ENCODE assay signal across 8 cellular contexts in genomic region chr17:58317421-58318064, GRCh38. TPM values are rescaled to one million over a fixed set of nuclear protein-coding genes. Genes with fewer than 3 reads are reported as not detected.
DNase-seq lines count a peak whose midpoint lies in the region; ATAC-seq, FAIRE-seq and TF ChIP-seq lines count a peak whose summit lies in the region.

No MANE protein-coding gene starts in this region.

- peak overlapping the region; percentile 86 for H3K27ac Mint-ChIP-seq in activated CD4-positive, alpha-beta T cell treated with anti-CD3 and anti-CD28 coated beads, Interleukin-2, amount 10 ng/mL, durations not matched to agents 7 days and 5 days

- H3K79me1 ChIP-seq in H1 (ENCODE audit: low read depth, low read length), result no peaks in the 10 kb centered on the region

- H4K91ac ChIP-seq in H1 (replicated peaks; ENCODE audit: insufficient read length, low read length), result no peak overlapping the region

- no peak overlapping the region for H3K4me3 ChIP-seq in H1 (ENCODE audit: extremely low read depth in 1 of 4, insufficient read depth in 2 of 4, low read depth in 3 of 4, low read length in 4 of 4)
- no peak overlapping the region for H3K4me3 ChIP-seq in neural cell (ENCODE audit: low read length)

- TF ChIP-seq CTCF in GM10248 (IDR thresholded peaks at IDR 0.05; ENCODE audit: control extremely low read depth, extremely low read depth, low read depth, missing control alignments) (peak; percentile 77), H1 (IDR thresholded peaks at IDR 0.05; ENCODE audit: control extremely low read depth in 1 of 3, insufficient read depth in 1 of 3, low read depth in 1 of 3, low read length in 3 of 3) (peak; percentile 71 to 87 (median 83)), neural cell (IDR thresholded peaks at IDR 0.05; ENCODE audit: poor library complexity, severe bottlenecking) (peak; percentile 59)

- H2BK15ac ChIP-seq in H1 (ENCODE audit: low read length), result no peak overlapping the region

- H4K20me1 ChIP-seq in H1 (replicated peaks in 1 of 2; ENCODE audit: control insufficient read depth in 1 of 2, insufficient read depth in 2 of 2, low read length in 2 of 2) (no peaks in the 10 kb centered on the region), neural cell (ENCODE audit: insufficient read depth) (no peaks in the 10 kb centered on the region)

- no peak overlapping the region for H2AK5ac ChIP-seq in H1 (ENCODE audit: low read depth, low read length)

- DNase-seq in GM10248 (ENCODE audit: extremely low spot score) (peak; percentile 79), NCI-H460 (ENCODE audit: extremely low read depth, low read depth) (peak; percentile 24), H1 (ENCODE audit: low read depth in 1 of 2, low spot score in 2 of 2) (peak in 1 of 2 experiments; percentile 62), ureter (ENCODE audit: low spot score) (peak; percentile 56)
- DNase-seq in activated CD4-positive, alpha-beta T cell treated with anti-CD3 and anti-CD28 coated beads, Interleukin-2, amount 10 ng/mL, durations not matched to agents 7 days and 5 days, result peak; percentile 77

- 51% methylated on average over 5 of the region's 5 CpGs; no CpG with 5 or more reads in 1 of the 2 experiments for WGBS in H1 (ENCODE audit: extremely low coverage in 1 of 2, insufficient coverage in 1 of 2, insufficient read length in 1 of 2, insufficient replicate concordance in 2 of 2, low coverage in 1 of 2, low lambda C conversion rate in 2 of 2, missing lambda C conversion rate in 1 of 2), 2 experiments

- H3K4me1 Mint-ChIP-seq in activated CD4-positive, alpha-beta T cell treated with anti-CD3 and anti-CD28 coated beads, Interleukin-2, amount 10 ng/mL, durations not matched to agents 7 days and 5 days, result peaks cover 17% of the 10 kb centered on the region

- H3K27ac ChIP-seq in H1 (ENCODE audit: low read depth, low read length) (no peak overlapping the region), neural cell (ENCODE audit: low read length) (no peak overlapping the region)

- no peak overlapping the region for H4K5ac ChIP-seq in H1 (ENCODE audit: insufficient read length, low read depth, low read length)

- ATAC-seq in HG02623 (IDR thresholded peaks at IDR 0.05; ENCODE audit: unreplicated experiment) (peak; percentile 50), GM21528 (IDR thresholded peaks at IDR 0.05; ENCODE audit: low FRiP score, unreplicated experiment) (no peak)

- H3K27me3 ChIP-seq in H1 (replicated peaks in 1 of 4; ENCODE audit: control insufficient read depth in 3 of 4, extremely low read depth in 1 of 4, insufficient read depth in 3 of 4, low read length in 3 of 4) (no peaks in the 10 kb centered on the region; a peak in 2 of 7 replicates), neural cell (ENCODE audit: insufficient read depth, low read depth, low read length) (no peaks in the 10 kb centered on the region)

- peak; percentile 75 for FAIRE-seq in H1 (lab: Jason Lieb, UNC)

- H2BK20ac ChIP-seq in H1 (ENCODE audit: low read length), result no peak overlapping the region

- H3K4me2 ChIP-seq in H1 (ENCODE audit: insufficient read depth in 1 of 2, low read depth in 2 of 2, low read length in 2 of 2) (no peak overlapping the region), neural cell (ENCODE audit: low read length) (no peak overlapping the region)

- no peak overlapping the region for H3K14ac ChIP-seq in H1 (ENCODE audit: insufficient read length)

- no peak overlapping the region for H2AFZ ChIP-seq in H1 (ENCODE audit: low read length)
- H2AFZ ChIP-seq in neural cell (ENCODE audit: low read depth, low read length), result no peak overlapping the region

- no peak overlapping the region for H2BK5ac ChIP-seq in H1 (ENCODE audit: low read depth, low read length)

- H3K36me3 ChIP-seq in H1 (ENCODE audit: control insufficient read depth in 2 of 4, insufficient read depth in 4 of 4, low read length in 3 of 4) (no peaks in the 10 kb centered on the region), neural cell (ENCODE audit: insufficient read depth, low read length) (no peaks in the 10 kb centered on the region)

- H4K8ac ChIP-seq in H1 (ENCODE audit: extremely low read depth, insufficient read depth, low read length), result no peak overlapping the region

- TF ChIP-seq RAD21 in H1 (IDR thresholded peaks at IDR 0.05 in 1 of 2, conservative IDR thresholded peaks at IDR 0.05 in 1 of 2; ENCODE audit: low read depth in 2 of 2, low read length in 2 of 2) (peak; percentile 94), neural cell (conservative IDR thresholded peaks at IDR 0.05) (peak; percentile 61)

- H3K18ac ChIP-seq in H1 (ENCODE audit: extremely low read depth, low read length), result no peak overlapping the region

- no peak overlapping the region for H3K9ac ChIP-seq in H1 (replicated peaks in 1 of 4; ENCODE audit: extremely low read depth in 1 of 4, low read depth in 3 of 4, low read length in 3 of 4)
- no peak overlapping the region for H3K9ac ChIP-seq in neural cell (ENCODE audit: low read length)

- POLR2A ChIA-PET in GM10248 (lab: Yijun Ruan, JAX) (interaction anchor here (0.9 to 1.3 kb wide), 6 partner anchors 8 to 313 kb away, joined by 3 to 16 read pairs (median 6); partner anchors contain the start of gene TSPOAP1), H1 (lab: Charles Lee; ENCODE audit: partially characterized antibody) (interaction anchor here (0.6 to 2.9 kb wide), 16 partner anchors 8 to 341 kb away, joined by 3 to 11 read pairs (median 4); partner anchors contain the start of gene SUPT4H1)
- POLR2A ChIA-PET in activated CD4-positive, alpha-beta T cell treated with anti-CD3 and anti-CD28 coated beads, Interleukin-2, amount 10 ng/mL, durations not matched to agents 7 days and 5 days (lab: Charles Lee), result interaction anchor here (0.5 to 3.2 kb wide), 10 partner anchors 9 to 133 kb away, joined by 3 to 25 read pairs (median 6); partner anchors contain the start of genes RNF43, SUPT4H1 and TSPOAP1

- no peak overlapping the region for H2BK12ac ChIP-seq in H1 (ENCODE audit: low read depth, low read length)

- no peaks in the 10 kb centered on the region for H3F3A ChIP-seq in neural cell (ENCODE audit: insufficient read depth, low read length, poor library complexity, severe bottlenecking)

- no peaks in the 10 kb centered on the region for H3K9me3 ChIP-seq in H1 (ENCODE audit: insufficient read depth in 2 of 2, low read depth in 1 of 2, low read length in 1 of 2)
- H3K9me3 ChIP-seq in neural cell (ENCODE audit: low read length), result no peaks in the 10 kb centered on the region

- no peaks in the 10 kb centered on the region for H3K79me2 ChIP-seq in H1 (ENCODE audit: control insufficient read depth in 1 of 2, insufficient read depth in 2 of 2, low read length in 2 of 2)
- no peaks in the 10 kb centered on the region for H3K79me2 ChIP-seq in neural cell (replicated peaks; ENCODE audit: insufficient read depth, low read length)

- no peak overlapping the region for H3K4ac ChIP-seq in H1 (replicated peaks; ENCODE audit: insufficient read length, low read depth, low read length)

- no peak overlapping the region for H3K56ac ChIP-seq in H1 (replicated peaks; ENCODE audit: insufficient read length, low read depth, low read length)

- H2BK120ac ChIP-seq in H1 (replicated peaks; ENCODE audit: low read depth, low read length), result no peak overlapping the region

- H3K23me2 ChIP-seq in H1 (ENCODE audit: low read depth, low read length), result no peaks in the 10 kb centered on the region; the same call in 1 of the 2 replicates

- peaks cover 18% of the 10 kb centered on the region for H3K36me3 Mint-ChIP-seq in activated CD4-positive, alpha-beta T cell treated with anti-CD3 and anti-CD28 coated beads, Interleukin-2, amount 10 ng/mL, durations not matched to agents 7 days and 5 days (ENCODE audit: low read depth)

- no peak for TF ChIP-seq POLR2A in H1 (IDR thresholded peaks at IDR 0.05; ENCODE audit: control extremely low read depth in 1 of 2, low read depth in 2 of 2, low read length in 2 of 2)

- no peak overlapping the region for H3K23ac ChIP-seq in H1 (ENCODE audit: insufficient read length)

- no peak for TF ChIP-seq EP300 in H1 (IDR thresholded peaks at IDR 0.05; ENCODE audit: borderline replicate concordance in 1 of 2, low read depth in 2 of 2, low read length in 2 of 2)
- no peak for TF ChIP-seq EP300 in neural cell (conservative IDR thresholded peaks at IDR 0.05; ENCODE audit: poor library complexity, severe bottlenecking)

- H3K4me1 ChIP-seq in H1 (replicated peaks in 1 of 4; ENCODE audit: control insufficient read depth in 3 of 4, insufficient read depth in 4 of 4, low read length in 3 of 4), result no peaks in the 10 kb centered on the region; a peak in 1 of 7 replicates

- no peaks in the 10 kb centered on the region for H3K9me2 ChIP-seq in neural cell (ENCODE audit: insufficient read depth, low read length)

- H3K27me3 Mint-ChIP-seq in activated CD4-positive, alpha-beta T cell treated with anti-CD3 and anti-CD28 coated beads, Interleukin-2, amount 10 ng/mL, durations not matched to agents 7 days and 5 days, result no peaks in the 10 kb centered on the region

- H3K9me3 Mint-ChIP-seq in activated CD4-positive, alpha-beta T cell treated with anti-CD3 and anti-CD28 coated beads, Interleukin-2, amount 10 ng/mL, durations not matched to agents 7 days and 5 days, result no peaks in the 10 kb centered on the region

- CTCF ChIA-PET in GM10248 (lab: Yijun Ruan, JAX), result interaction anchor here (0.6 to 8.7 kb wide), 50 partner anchors 9 to 693 kb away, joined by 3 to 93 read pairs (median 5); partner anchors contain the start of genes HSF5, RNF43, SUPT4H1 and TSPOAP1
- CTCF ChIA-PET in activated CD4-positive, alpha-beta T cell treated with anti-CD3 and anti-CD28 coated beads, Interleukin-2, amount 10 ng/mL, durations not matched to agents 7 days and 5 days (lab: Charles Lee), result interaction anchor here (0.6 to 5.5 kb wide), 47 partner anchors 9 to 766 kb away, joined by 3 to 40 read pairs (median 4); partner anchors contain the start of genes HSF5, MTMR4, RNF43 and SUPT4H1
- CTCF ChIA-PET in H1 (lab: Charles Lee; ENCODE audit: partially characterized antibody), result interaction anchor here (0.6 to 21.9 kb wide), 40 partner anchors 9 to 171 kb away, joined by 3 to 384 read pairs (median 5); partner anchors contain the start of genes HSF5, MPO, RNF43 and SUPT4H1

- H3K4me3 Mint-ChIP-seq in activated CD4-positive, alpha-beta T cell treated with anti-CD3 and anti-CD28 coated beads, Interleukin-2, amount 10 ng/mL, durations not matched to agents 7 days and 5 days, result peak overlapping the region; percentile 3

RNA-seq across cellular contexts. Expression of gene TSPOAP1, which starts 11.1 kb away (rescaled TPM):
- total RNA-seq in NCI-H460 (2014; rRNA removed; shearing (Covaris generic)), result not detected in 2 replicates
- not detected in 2 replicates for polyA plus RNA-seq in NCI-H460 (2014; cell fraction: nucleus; rRNA removed)
- 10 to 100 TPM; 44.1 to 57.5 TPM for total RNA-seq in activated CD4-positive, alpha-beta T cell treated with anti-CD3 and anti-CD28 coated beads, Interleukin-2, amount 10 ng/mL, durations not matched to agents 7 days and 5 days
- total RNA-seq in H1 (2021; fragmentation: NEBNext Ultra II Directional; extraction: Animal tissue kit (Norgen Biotek cat#: 25700)), result 9.2 and 9.8 TPM in 2 replicates
- 7.6 and 9.8 TPM in 2 replicates for polyA plus RNA-seq in H1 (2011; rRNA removed)
- polyA plus RNA-seq in H1 (2011; cell fraction: cytosol; rRNA removed), result 13.8 TPM
- polyA plus RNA-seq in H1 (2011; cell fraction: nucleus; rRNA removed), result 69.7 TPM
- 14.7 to 18.9 TPM (median 15.9 TPM) in 4 replicates for polyA plus RNA-seq in H1 (2012, experiment 1 of 2)
- 6.2 TPM for polyA plus RNA-seq in H1 (2012, experiment 2 of 2)
- polyA plus RNA-seq in H1 (2013, experiment 1 of 2), result 4.8 TPM
- 4.1 TPM for polyA plus RNA-seq in H1 (2013, experiment 2 of 2)
- polyA minus RNA-seq in H1 (2011; rRNA and poly(A)+ RNA removed), result 2.9 and 6.6 TPM in 2 replicates
- polyA minus RNA-seq in H1 (2011; cell fraction: cytosol; rRNA and poly(A)+ RNA removed), result 5.8 TPM
- 8.9 TPM for polyA minus RNA-seq in H1 (2011; cell fraction: nucleus; rRNA and poly(A)+ RNA removed)
- polyA plus RNA-seq in neural cell, result 103 and 125 TPM in 2 replicates
- 68.8 and 84.2 TPM in 2 replicates for polyA minus RNA-seq in neural cell
- total RNA-seq in ureter, result 21.0 TPM

RNA-seq across cellular contexts. Expression of gene SUPT4H1, which starts 34.5 kb away (rescaled TPM):
- total RNA-seq in NCI-H460 (2014; rRNA removed; shearing (Covaris generic)), result 61.6 and 70.3 TPM in 2 replicates
- polyA plus RNA-seq in NCI-H460 (2014; cell fraction: nucleus; rRNA removed), result 73.1 and 108 TPM in 2 replicates
- 10 to 100 TPM; 66.1 to 69.0 TPM for total RNA-seq in activated CD4-positive, alpha-beta T cell treated with anti-CD3 and anti-CD28 coated beads, Interleukin-2, amount 10 ng/mL, durations not matched to agents 7 days and 5 days
- 103 and 112 TPM in 2 replicates for total RNA-seq in H1 (2021; fragmentation: NEBNext Ultra II Directional; extraction: Animal tissue kit (Norgen Biotek cat#: 25700))
- 115 and 143 TPM in 2 replicates for polyA plus RNA-seq in H1 (2011; rRNA removed)
- polyA plus RNA-seq in H1 (2011; cell fraction: cytosol; rRNA removed), result 144 TPM
- polyA plus RNA-seq in H1 (2011; cell fraction: nucleus; rRNA removed), result 67.4 TPM
- 166 to 180 TPM (median 170 TPM) in 4 replicates for polyA plus RNA-seq in H1 (2012, experiment 1 of 2)
- polyA plus RNA-seq in H1 (2012, experiment 2 of 2), result 181 TPM
- polyA plus RNA-seq in H1 (2013, experiment 1 of 2), result 66.5 TPM
- 66.6 TPM for polyA plus RNA-seq in H1 (2013, experiment 2 of 2)
- 73.5 and 87.0 TPM in 2 replicates for polyA minus RNA-seq in H1 (2011; rRNA and poly(A)+ RNA removed)
- 50.8 TPM for polyA minus RNA-seq in H1 (2011; cell fraction: cytosol; rRNA and poly(A)+ RNA removed)
- polyA minus RNA-seq in H1 (2011; cell fraction: nucleus; rRNA and poly(A)+ RNA removed), result 33.5 TPM
- polyA plus RNA-seq in neural cell, result 84.2 and 109 TPM in 2 replicates
- 30.7 and 34.5 TPM in 2 replicates for polyA minus RNA-seq in neural cell
- 55.2 TPM for total RNA-seq in ureter

RNA-seq across cellular contexts. Expression of gene MPO, which starts 36.8 kb away (rescaled TPM):
- total RNA-seq in NCI-H460 (2014; rRNA removed; shearing (Covaris generic)), result not detected in 2 replicates
- not detected in 2 replicates for polyA plus RNA-seq in NCI-H460 (2014; cell fraction: nucleus; rRNA removed)
- total RNA-seq in activated CD4-positive, alpha-beta T cell treated with anti-CD3 and anti-CD28 coated beads, Interleukin-2, amount 10 ng/mL, durations not matched to agents 7 days and 5 days, result not detected
- total RNA-seq in H1 (2021; fragmentation: NEBNext Ultra II Directional; extraction: Animal tissue kit (Norgen Biotek cat#: 25700)), result 0.74 TPM in 1 of 2 replicates, not detected in the other
- 0.06 and 0.13 TPM in 2 replicates for polyA plus RNA-seq in H1 (2011; rRNA removed)
- polyA plus RNA-seq in H1 (2011; cell fraction: cytosol; rRNA removed), result 0.08 TPM
- polyA plus RNA-seq in H1 (2011; cell fraction: nucleus; rRNA removed), result 0.61 TPM
- not detected in 4 replicates for polyA plus RNA-seq in H1 (2012, experiment 1 of 2)
- 0.04 TPM for polyA plus RNA-seq in H1 (2012, experiment 2 of 2)
- polyA plus RNA-seq in H1 (2013, experiment 1 of 2), result 0.04 TPM
- 0.09 TPM for polyA plus RNA-seq in H1 (2013, experiment 2 of 2)
- not detected in 2 replicates for polyA minus RNA-seq in H1 (2011; rRNA and poly(A)+ RNA removed)
- polyA minus RNA-seq in H1 (2011; cell fraction: cytosol; rRNA and poly(A)+ RNA removed), result not detected
- polyA minus RNA-seq in H1 (2011; cell fraction: nucleus; rRNA and poly(A)+ RNA removed), result not detected
- polyA plus RNA-seq in neural cell, result not detected in 2 replicates
- polyA minus RNA-seq in neural cell, result not detected in 2 replicates
- total RNA-seq in ureter, result 0.23 TPM

Comparison
In these comparisons a context has a peak if more than half of its experiments do, and no peak if none do; other contexts are left out.
1. RNA of gene TSPOAP1, which starts 11.1 kb away (total RNA-seq): 44.1 to 57.5 TPM in activated CD4-positive, alpha-beta T cell treated with anti-CD3 and anti-CD28 coated beads, Interleukin-2, amount 10 ng/mL, durations not matched to agents 7 days and 5 days, 21.0 TPM in ureter (single experiment) and 9.2 to 9.8 TPM in H1; not detected in NCI-H460; every median in the first group is over 10 times any median in the second.
2. Peak in every context shown above with its lines, with median percentiles within 50 percentile points of each other: CTCF ChIP-seq.